ENCODE assay signal across 14 cellular contexts in the genomic region with DNA sequence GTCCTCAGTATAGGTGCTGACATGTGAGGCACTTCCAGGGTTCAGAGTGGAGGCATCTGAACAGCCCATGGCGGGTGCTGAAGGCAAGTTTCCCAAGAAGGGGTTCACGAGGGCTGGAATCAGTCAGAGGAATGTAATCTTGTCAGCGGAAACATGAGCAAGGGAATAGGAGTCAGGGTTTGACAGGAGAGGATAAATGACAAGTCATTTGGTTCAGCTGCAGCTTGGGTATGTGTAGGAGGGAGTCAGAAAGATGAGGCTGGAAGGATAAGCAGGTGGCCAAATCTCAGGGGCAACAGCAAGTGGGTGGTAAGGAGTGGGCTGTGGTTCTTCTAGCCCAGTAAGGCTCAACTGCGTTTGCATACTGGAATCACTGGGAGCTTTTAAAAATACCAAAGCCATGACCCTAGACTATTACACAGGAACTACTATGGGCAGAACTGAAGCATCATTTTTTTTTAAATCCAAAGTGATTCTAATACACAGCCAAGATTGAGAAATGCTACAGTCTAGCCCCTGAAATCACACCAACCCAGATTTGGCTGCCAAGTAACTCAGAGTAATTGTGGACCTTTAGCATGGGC. TPM values are rescaled to one million over a fixed set of nuclear protein-coding genes. Genes with fewer than 3 reads are reported as not detected.
A peak's percentile ranks its signal among the peaks of the same experiment; 100 is the strongest.
DNase-seq lines count a peak whose midpoint lies in the region; ATAC-seq and TF ChIP-seq lines count a peak whose summit lies in the region.
"Had no signal": no experiment of that assay in that cellular context is flagged by ENCODE, and none has a peak within 500 bp of the region (broad histone marks: within the 10 kb centered on the region; RNA-seq: fewer than 3 reads in every experiment).

No MANE protein-coding gene starts in this region.

- H4K8ac ChIP-seq in neuronal stem cell (ENCODE audit: low read depth, low read length) = no peak overlapping the region

- H3K4me3 ChIP-seq in ACC112 (ENCODE audit: low read depth, low read length) = no peak overlapping the region; the same call in 1 of the 2 replicates
- H3K4me3 ChIP-seq in RWPE2 (ENCODE audit: severe bottlenecking) = peak overlapping the region; percentile 3
- no peak overlapping the region for H3K4me3 ChIP-seq in neuronal stem cell (ENCODE audit: low read length in 2 of 2)
- H3K4me3 ChIP-seq in dorsolateral prefrontal cortex = peak overlapping the region in 2 of 59 donors; percentile 45 to 55
- H3K4me3 ChIP-seq: thoracic aorta had no signal

- H2BK15ac ChIP-seq in neuronal stem cell (ENCODE audit: low read length) = no peak overlapping the region

- no peak overlapping the region for H3K23ac ChIP-seq in neuronal stem cell (ENCODE audit: low read depth, low read length, poor library complexity)

- no peak overlapping the region for H3K18ac ChIP-seq in neuronal stem cell (ENCODE audit: low read length)

- intact Hi-C loops in left cardiac atrium (cut with DNase I) (no loop called here), dorsolateral prefrontal cortex (cut with DNase I) (no loop called here)

- WGBS in neuronal stem cell (ENCODE audit: extremely low coverage in 2 of 2, insufficient read length in 2 of 2, insufficient replicate concordance in 1 of 2), 2 donors = no CpG with 5 or more reads among the region's 4 CpGs

- peaks cover 12% of the 10 kb centered on the region for H3K4me1 ChIP-seq in ACC112 (ENCODE audit: control insufficient read depth, insufficient read depth, low read length, unreplicated experiment)
- H3K4me1 ChIP-seq in RWPE2 (ENCODE audit: insufficient read depth, poor library complexity, severe bottlenecking) = peaks cover 58% of the 10 kb centered on the region
- H3K4me1 ChIP-seq in neuronal stem cell (ENCODE audit: control insufficient read depth in 2 of 2, insufficient read depth in 1 of 2, low read depth in 1 of 2, low read length in 2 of 2) = peaks cover 0 to 2% of the 10 kb centered on the region in 2 donors

- H2AFZ ChIP-seq in ACC112 (ENCODE audit: low read length, unreplicated experiment) (no peak overlapping the region), neuronal stem cell (ENCODE audit: low read length) (no peak overlapping the region)

- no peaks in the 10 kb centered on the region for H3K27me3 ChIP-seq in ACC112 (ENCODE audit: insufficient read depth, low read length)
- no peaks in the 10 kb centered on the region for H3K27me3 ChIP-seq in RWPE2 (ENCODE audit: insufficient read depth, poor library complexity, severe bottlenecking)
- H3K27me3 ChIP-seq in neuronal stem cell (ENCODE audit: control insufficient read depth in 3 of 3, insufficient read depth in 3 of 3, low read depth in 1 of 3, low read length in 3 of 3) = peaks cover 0 to 2% (median 0%) of the 10 kb centered on the region in 3 experiments
- H3K27me3 ChIP-seq in dorsolateral prefrontal cortex = no peaks in the 10 kb centered on the region

- TF ChIP-seq CTCF in RWPE2 (IDR thresholded peaks at IDR 0.05; ENCODE audit: poor library complexity, severe bottlenecking) (no peak), dorsolateral prefrontal cortex (IDR thresholded peaks at IDR 0.05 in 54 of 56, conservative IDR thresholded peaks at IDR 0.05 in 2 of 56; ENCODE audit: low read depth in 1 of 56, partially characterized antibody in 56 of 56) (no peak)

- no peak overlapping the region for H3K9ac ChIP-seq in neuronal stem cell (ENCODE audit: low read depth, low read length, poor library complexity)

- no peak overlapping the region for H3K4ac ChIP-seq in neuronal stem cell (ENCODE audit: low read length)

- ATAC-seq in HG02623 (IDR thresholded peaks at IDR 0.05; ENCODE audit: unreplicated experiment) (peak; percentile 66), RWPE2 (ENCODE audit: low read depth) (peak; percentile 73), left cardiac atrium (peak; percentile 80 to 94), GM21515 (IDR thresholded peaks at IDR 0.05; ENCODE audit: unreplicated experiment) (no peak)
- ATAC-seq: activated naive CD4-positive, alpha-beta T cell treated with anti-CD3 and anti-CD28 coated beads, Interleukin-2, amount 50 U/mL, for 72 hours had no signal

- peak overlapping the region; percentile 90 for H3K27ac ChIP-seq in ACC112 (ENCODE audit: low read depth, low read length)
- peak overlapping the region; percentile 96 for H3K27ac ChIP-seq in RWPE2 (ENCODE audit: poor library complexity, severe bottlenecking)
- no peak overlapping the region for H3K27ac ChIP-seq in neuronal stem cell (replicated peaks; ENCODE audit: low read length)
- peak overlapping the region in 28 of 59 donors; percentile 12 to 80 (median 56) for H3K27ac ChIP-seq in dorsolateral prefrontal cortex
- H3K27ac ChIP-seq: thoracic aorta had no signal

- no peak overlapping the region for H2BK120ac ChIP-seq in neuronal stem cell (ENCODE audit: low read depth, low read length)

- no peak overlapping the region for H2BK5ac ChIP-seq in neuronal stem cell (ENCODE audit: low read length)

- no peak for DNase-seq in RWPE2 (ENCODE audit: low spot score)
- DNase-seq in left cardiac atrium = peak; percentile 28
- DNase-seq in neuronal stem cell (ENCODE audit: low spot score) = no peak
- no peak for DNase-seq in NOMO-1 (lab: John Stamatoyannopoulos, UW; ENCODE audit: unreplicated experiment in 2 of 2)
- DNase-seq in dorsolateral prefrontal cortex = no peak
- DNase-seq: activated CD4-positive, alpha-beta T cell treated with anti-CD3 and anti-CD28 coated beads, Interleukin-2, amount 50 U/mL, for 1 hour; GF-D8; NCI-H1092 treated with DMSO at 0.1 percent for 48 hours; NCI-H526 treated with DMSO at 0.1 percent for 48 hours had no signal

- no peak overlapping the region for H4K91ac ChIP-seq in neuronal stem cell (ENCODE audit: low read depth, low read length, poor library complexity)

- no peak overlapping the region for H3K14ac ChIP-seq in neuronal stem cell (ENCODE audit: low read length)

- no peaks in the 10 kb centered on the region for H3K79me2 ChIP-seq in ACC112 (ENCODE audit: control insufficient read depth, insufficient read depth, low read length, unreplicated experiment)

- H2BK12ac ChIP-seq in neuronal stem cell (ENCODE audit: low read length) = no peak overlapping the region

- H3K36me3 ChIP-seq in ACC112 (ENCODE audit: insufficient read depth, low read length) (no peaks in the 10 kb centered on the region), RWPE2 (ENCODE audit: low read depth) (peaks cover 5% of the 10 kb centered on the region), neuronal stem cell (replicated peaks in 1 of 2; ENCODE audit: control insufficient read depth in 2 of 2, insufficient read depth in 2 of 2, low read length in 2 of 2) (no peaks in the 10 kb centered on the region)
- H3K36me3 ChIP-seq: thoracic aorta had no signal

- no peak overlapping the region for H2AK5ac ChIP-seq in neuronal stem cell (ENCODE audit: low read depth, low read length)

- H3K79me1 ChIP-seq in neuronal stem cell (ENCODE audit: low read depth, low read length) = no peaks in the 10 kb centered on the region

- no peak overlapping the region for H3K4me2 ChIP-seq in neuronal stem cell (ENCODE audit: insufficient read depth, low read length, poor library complexity, severe bottlenecking)

- no peaks in the 10 kb centered on the region for H3K9me3 ChIP-seq in RWPE2 (ENCODE audit: severe bottlenecking)
- no peaks in the 10 kb centered on the region for H3K9me3 ChIP-seq in neuronal stem cell (replicated peaks in 1 of 2; ENCODE audit: control insufficient read depth in 2 of 2, insufficient read depth in 1 of 2, low read depth in 1 of 2, low read length in 2 of 2)
- H3K9me3 ChIP-seq: thoracic aorta had no signal

RNA-seq across cellular contexts. Expression of a gene that starts 41.8 kb away (rescaled TPM):
- total RNA-seq in left cardiac atrium = 10 to 100 TPM; 38.5 to 39.7 TPM
- 33.1 TPM for polyA plus RNA-seq in neuronal stem cell (2013, experiment 1 of 2)
- 33.9 TPM for polyA plus RNA-seq in neuronal stem cell (2013, experiment 2 of 2)
- total RNA-seq in dorsolateral prefrontal cortex = 100 to 1,000 TPM in 1 of 120 experiments, 10 to 100 TPM in 119; 42.6 to 115 (median 62.1) TPM
